Comparison of ENCODE assay signal across 8 cellular contexts in genomic region chr3:167380004-167380689, GRCh38. TPM values are rescaled to one million over a fixed set of nuclear protein-coding genes. Genes with fewer than 3 reads are reported as not detected.
DNase-seq lines count a peak whose midpoint lies in the region; ATAC-seq, FAIRE-seq and TF ChIP-seq lines count a peak whose summit lies in the region.

TSS of gene ZBBX (minus strand) at chr3:167380297. CDS start at chr3:167372901, 7,396 bp downstream.

- no peak within 1 kb of the TSS for H3K27ac ChIP-seq in coronary artery

- H3K4me1 Mint-ChIP-seq in activated CD4-positive, alpha-beta T cell treated with anti-CD3 and anti-CD28 coated beads for 36 hours = peaks cover 11% of the 10 kb centered on the region

- H3K4me3 ChIP-seq in AG10803 (ENCODE audit: low read length) = peak within 1 kb of the TSS; percentile 61
- H3K4me3 ChIP-seq in coronary artery = peak within 1 kb of the TSS; percentile 73

- POLR2A ChIA-PET in activated CD4-positive, alpha-beta T cell treated with anti-CD3 and anti-CD28 coated beads for 36 hours (lab: Charles Lee) = no interaction called here

- intact Hi-C loops in activated CD4-positive, alpha-beta T cell treated with anti-CD3 and anti-CD28 coated beads for 36 hours (cut with DNase I, micrococcal nuclease) = loop anchor here (1.0 to 5.0 kb wide), 4 partner anchors 304 to 502 kb away; partner anchors contain the start of genes SERPINI1 (in 2 of the 2) and PDCD10 (in 1 of the 2)

- H3K27ac Mint-ChIP-seq in activated CD4-positive, alpha-beta T cell treated with anti-CD3 and anti-CD28 coated beads for 36 hours = peak within 1 kb of the TSS; percentile 59

- DNase-seq in AG10803 (ENCODE audit: low read depth) = peak; percentile 55
- DNase-seq in GM19239 (ENCODE audit: insufficient read length, low spot score) = peak; percentile 31
- peak; percentile 45 for DNase-seq in NCI-H510A (lab: John Stamatoyannopoulos, UW)
- peak; percentile 91 for DNase-seq in activated CD4-positive, alpha-beta T cell treated with anti-CD3 and anti-CD28 coated beads for 36 hours
- peak; percentile 78 for DNase-seq in coronary artery (ENCODE audit: low spot score)
- DNase-seq in left lobe of liver (ENCODE audit: low spot score) = peak; percentile 87
- DNase-seq in stimulated activated CD4-positive, alpha-beta T cell treated with anti-CD3 and anti-CD28 coated beads, Interleukin-2, amount 100 ng/mL, for 4 hours (ENCODE audit: low read depth) = peak; percentile 69

- H3K9me3 Mint-ChIP-seq in activated CD4-positive, alpha-beta T cell treated with anti-CD3 and anti-CD28 coated beads for 36 hours (ENCODE audit: low read depth) = no peaks in the 10 kb centered on the region

- TF ChIP-seq CTCF in AG10803 (conservative IDR thresholded peaks at IDR 0.05; ENCODE audit: low read length) (peak; percentile 93), coronary artery (IDR thresholded peaks at IDR 0.05) (peak; percentile 65)

- peak within 1 kb of the TSS; percentile 71 for H3K4me3 Mint-ChIP-seq in activated CD4-positive, alpha-beta T cell treated with anti-CD3 and anti-CD28 coated beads for 36 hours

- ATAC-seq in HG03439 (IDR thresholded peaks at IDR 0.05; ENCODE audit: unreplicated experiment) (peak; percentile 100), left lobe of liver (peak; percentile 100)
- peak; percentile 95 for ATAC-seq in activated CD4-positive, alpha-beta T cell treated with anti-CD3 and anti-CD28 coated beads for 36 hours

- no peaks in the 10 kb centered on the region for H3K36me3 Mint-ChIP-seq in activated CD4-positive, alpha-beta T cell treated with anti-CD3 and anti-CD28 coated beads for 36 hours (ENCODE audit: low read depth)

- H3K27me3 Mint-ChIP-seq in activated CD4-positive, alpha-beta T cell treated with anti-CD3 and anti-CD28 coated beads for 36 hours = peaks cover 9% of the 10 kb centered on the region

- CTCF ChIA-PET in activated CD4-positive, alpha-beta T cell treated with anti-CD3 and anti-CD28 coated beads for 36 hours (lab: Charles Lee) = interaction anchor here (0.6 to 3.8 kb wide), 22 partner anchors 9 to 1481 kb away, joined by 3 to 40 read pairs (median 3); partner anchors contain the start of gene SERPINI1

- FAIRE-seq in GM19239 (lab: Jason Lieb, UNC) = peak; percentile 90

RNA-seq across cellular contexts. Expression of gene ZBBX, which starts in this region (rescaled TPM):
- total RNA-seq in activated CD4-positive, alpha-beta T cell treated with anti-CD3 and anti-CD28 coated beads for 36 hours = not detected
- not detected for total RNA-seq in left lobe of liver

Comparison
In these comparisons a context has a peak if more than half of its experiments do, and no peak if none do; other contexts are left out.
1. Peak in DNase-seq and ATAC-seq in activated CD4-positive, alpha-beta T cell treated with anti-CD3 and anti-CD28 coated beads for 36 hours; RNA of the gene not detected or under 1 TPM.
2. Peak in DNase-seq and ATAC-seq in left lobe of liver; RNA of the gene not detected or under 1 TPM.
3. DNase-seq: peak in every context shown above with its lines; median percentile 91 in activated CD4-positive, alpha-beta T cell treated with anti-CD3 and anti-CD28 coated beads for 36 hours; 87 in left lobe of liver; 78 in coronary artery; 69 in stimulated activated CD4-positive, alpha-beta T cell treated with anti-CD3 and anti-CD28 coated beads, Interleukin-2, amount 100 ng/mL, for 4 hours; 55 in AG10803; 45 in NCI-H510A; 31 in GM19239.